18 cellular contexts compared by ENCODE assay signal in genomic region chr13:37342205-37342604, GRCh38.
DNase-seq lines count a peak whose midpoint lies in the region; ATAC-seq, FAIRE-seq and TF ChIP-seq lines count a peak whose summit lies in the region.
"Had no signal": no experiment of that assay in that cellular context is flagged by ENCODE, and none has a peak within 500 bp of the region (broad histone marks: within the 10 kb centered on the region; RNA-seq: fewer than 3 reads in every experiment).

No MANE protein-coding gene starts in this region.

- H3K27ac ChIP-seq in kidney (ENCODE audit: low read depth in 2 of 2, low read length in 2 of 2) (no peak overlapping the region), spleen (no peak overlapping the region)
- H3K27ac ChIP-seq: 22Rv1 had no signal

- ATAC-seq in GM18867 (IDR thresholded peaks at IDR 0.05; ENCODE audit: unreplicated experiment) = no peak
- ATAC-seq: CD8-positive, alpha-beta T cell; HCT116 had no signal

- H3K27me3 ChIP-seq in GM06990 (replicated peaks; ENCODE audit: control insufficient read depth, insufficient read depth, low read length) (no peaks in the 10 kb centered on the region), spleen (replicated peaks in 1 of 7) (no peaks in the 10 kb centered on the region)

- H3K36me3 ChIP-seq in GM06990 (ENCODE audit: control insufficient read depth, insufficient read depth, low read length) (no peaks in the 10 kb centered on the region), kidney (ENCODE audit: control insufficient read depth in 1 of 2, insufficient read depth in 2 of 2, low read length in 2 of 2) (no peaks in the 10 kb centered on the region), spleen (no peaks in the 10 kb centered on the region)

- peak; percentile 4 for DNase-seq in NCI-H146 (lab: John Stamatoyannopoulos, UW)
- DNase-seq in NCI-H146 treated with DMSO at 0.1 percent for 48 hours (lab: John Stamatoyannopoulos, UW; ENCODE audit: unreplicated experiment) = no peak
- peak; percentile 1 for DNase-seq in GM06990 (ENCODE audit: extremely low read depth, insufficient read length)
- DNase-seq in kidney = peak; percentile 37
- peak; percentile 59 for DNase-seq in spleen
- no peak for DNase-seq in stimulated activated CD4-positive, alpha-beta T cell treated with anti-CD3 and anti-CD28 coated beads, Interleukin-1b, Interleukin-23, amount 100 ng/mL, for 48 hours
- DNase-seq in amniotic stem cell (lab: John Stamatoyannopoulos, UW) = no peak
- DNase-seq: CD8-positive, alpha-beta T cell; COR-L47; DMS153; DMS79 treated with DMSO at 0.1 percent for 48 hours; EL had no signal

- H3K4me1 ChIP-seq in kidney (ENCODE audit: control insufficient read depth in 1 of 2, insufficient read depth in 1 of 2, low read depth in 1 of 2, low read length in 2 of 2) (no peaks in the 10 kb centered on the region), spleen (no peaks in the 10 kb centered on the region)

- intact Hi-C loops in kidney (cut with DNase I) (no loop called here), spleen (cut with DNase I; ENCODE audit: low total_unique reads) (no loop called here)

- TF ChIP-seq CTCF in GM06990 (IDR thresholded peaks at IDR 0.05; ENCODE audit: insufficient read depth, low read length, poor library complexity, severe bottlenecking) (no peak), kidney (IDR thresholded peaks at IDR 0.05; ENCODE audit: borderline replicate concordance, extremely low read depth, insufficient read depth) (no peak), spleen (IDR thresholded peaks at IDR 0.05 in 8 of 11, conservative IDR thresholded peaks at IDR 0.05 in 3 of 11) (no peak)

- H3K9ac ChIP-seq in kidney (ENCODE audit: low read length in 2 of 2) = no peak overlapping the region

- H3K9me3 ChIP-seq in kidney (ENCODE audit: control insufficient read depth in 1 of 2, low read length in 2 of 2) (no peaks in the 10 kb centered on the region), spleen (peaks cover 0 to 6% (median 0%) of the 10 kb centered on the region in 8 donors)

- H3K4me3 ChIP-seq in GM06990 (replicated peaks; ENCODE audit: low read depth, low read length) (no peak overlapping the region), kidney (ENCODE audit: low read length in 2 of 2) (no peak overlapping the region), spleen (no peak overlapping the region)

- no peak for FAIRE-seq in kidney (lab: Jason Lieb, UNC)
- FAIRE-seq: D721Med, G401.6, GM12892 had no signal

- TF ChIP-seq POLR2A in spleen (IDR thresholded peaks at IDR 0.05) = no peak

- WGBS in spleen, 5 donors = 74 to 88% (median 84%) methylated on average over 6 of the region's 6 CpGs

Comparison
In these comparisons a context has a peak if more than half of its experiments do, and no peak if none do; other contexts are left out.
1. DNase-seq: peak in NCI-H146 (single experiment), GM06990 (single experiment), kidney (single experiment) and spleen (single experiment); none in NCI-H146 treated with DMSO at 0.1 percent for 48 hours (single experiment), stimulated activated CD4-positive, alpha-beta T cell treated with anti-CD3 and anti-CD28 coated beads, Interleukin-1b, Interleukin-23, amount 100 ng/mL, for 48 hours (single experiment) and amniotic stem cell (single experiment).